ENCODE assay signal across 10 cellular contexts in genomic region chr2:38716185-38716584, GRCh38. TPM values are rescaled to one million over a fixed set of nuclear protein-coding genes. Genes with fewer than 3 reads are reported as not detected.
DNase-seq lines count a peak whose midpoint lies in the region; ATAC-seq and TF ChIP-seq lines count a peak whose summit lies in the region.
"Had no signal": no experiment of that assay in that cellular context is flagged by ENCODE, and none has a peak within 500 bp of the region (broad histone marks: within the 10 kb centered on the region; RNA-seq: fewer than 3 reads in every experiment).

No MANE protein-coding gene starts in this region.

- H3K9me3 ChIP-seq in left ventricle myocardium inferior (replicated peaks) (no peaks in the 10 kb centered on the region), heart left ventricle (no peaks in the 10 kb centered on the region), upper lobe of left lung (no peaks in the 10 kb centered on the region), suprapubic skin (no peaks in the 10 kb centered on the region)

- 75 to 78% (median 77%) methylated on average over 6 of the region's 6 CpGs for WGBS in heart left ventricle, 4 donors
- 74 to 80% methylated on average over 6 of the region's 6 CpGs for WGBS in upper lobe of left lung, 2 donors
- 88% methylated on average over 6 of the region's 6 CpGs for WGBS in suprapubic skin

- H3K36me3 ChIP-seq in left ventricle myocardium inferior (no peaks in the 10 kb centered on the region), heart left ventricle (peaks cover 0 to 18% (median 0%) of the 10 kb centered on the region in 9 donors), upper lobe of left lung (peaks cover 0 to 3% (median 0%) of the 10 kb centered on the region in 4 donors), suprapubic skin (no peaks in the 10 kb centered on the region)

- H3K27ac ChIP-seq in left ventricle myocardium inferior (replicated peaks) = peak overlapping the region; percentile 36
- H3K27ac ChIP-seq in heart left ventricle = no peak overlapping the region
- H3K27ac ChIP-seq in upper lobe of left lung = peak overlapping the region in 3 of 4 donors; percentile 39 to 69 (median 58)
- H3K27ac ChIP-seq in suprapubic skin = no peak overlapping the region

- H3K4me3 ChIP-seq in left ventricle myocardium inferior (no peak overlapping the region), heart left ventricle (no peak overlapping the region), fibroblast of the aortic adventitia (ENCODE audit: low read depth, low read length) (no peak overlapping the region), upper lobe of left lung (no peak overlapping the region), suprapubic skin (no peak overlapping the region)

- TF ChIP-seq CTCF in left ventricle myocardium inferior (IDR thresholded peaks at IDR 0.05; ENCODE audit: borderline replicate concordance) (no peak), heart left ventricle (IDR thresholded peaks at IDR 0.05) (no peak), fibroblast of the aortic adventitia (IDR thresholded peaks at IDR 0.05; ENCODE audit: insufficient read depth, low read length) (no peak), upper lobe of left lung (IDR thresholded peaks at IDR 0.05) (no peak), suprapubic skin (IDR thresholded peaks at IDR 0.05) (no peak)

- H3K4me1 ChIP-seq in left ventricle myocardium inferior = peaks cover 25% of the 10 kb centered on the region
- H3K4me1 ChIP-seq in heart left ventricle = peaks cover 0 to 26% (median 10%) of the 10 kb centered on the region in 12 donors
- peaks cover 5 to 10% (median 7%) of the 10 kb centered on the region in 4 donors for H3K4me1 ChIP-seq in upper lobe of left lung
- H3K4me1 ChIP-seq in suprapubic skin = peaks cover 15% of the 10 kb centered on the region

- DNase-seq in left ventricle myocardium inferior (no peak), heart left ventricle (no peak), NCI-H226 (peak; percentile 51), fibroblast of the aortic adventitia (ENCODE audit: low read depth) (peak; percentile 68), upper lobe of left lung (peak in 1 of 2 donors; percentile 51), suprapubic skin (ENCODE audit: low spot score in 2 of 2) (no peak), NCI-H748 (lab: John Stamatoyannopoulos, UW; ENCODE audit: unreplicated experiment) (no peak)
- DNase-seq: NCI-H1092, NCI-H524 treated with DMSO at 0.1 percent for 48 hours had no signal

- TF ChIP-seq EP300 in upper lobe of left lung (IDR thresholded peaks at IDR 0.05) (no peak), suprapubic skin (IDR thresholded peaks at IDR 0.05) (no peak)

- H3K27me3 ChIP-seq in left ventricle myocardium inferior (ENCODE audit: low read depth) = no peaks in the 10 kb centered on the region
- H3K27me3 ChIP-seq in heart left ventricle = no peaks in the 10 kb centered on the region
- H3K27me3 ChIP-seq in upper lobe of left lung = no peaks in the 10 kb centered on the region
- H3K27me3 ChIP-seq in suprapubic skin = no peaks in the 10 kb centered on the region

- intact Hi-C loops in left ventricle myocardium inferior (cut with micrococcal nuclease) = no loop called here
- intact Hi-C loops in heart left ventricle (cut with DNase I) = loop anchor here in 1 of 10 donors (10.0 kb wide), 1 partner anchor 61 kb away; no protein-coding TSS in a partner anchor

- no peak for ATAC-seq in heart left ventricle
- ATAC-seq in upper lobe of left lung (ENCODE audit: low FRiP score in 2 of 2) = peak; percentile 21 to 81
- no peak for ATAC-seq in HG03280 (IDR thresholded peaks at IDR 0.05; ENCODE audit: unreplicated experiment)

- TF ChIP-seq POLR2A in heart left ventricle (IDR thresholded peaks at IDR 0.05) = no peak
- no peak for TF ChIP-seq POLR2A in upper lobe of left lung (IDR thresholded peaks at IDR 0.05)
- TF ChIP-seq POLR2A in suprapubic skin (IDR thresholded peaks at IDR 0.05) = no peak

RNA-seq across cellular contexts. Expression of gene SRSF7, which starts 35.0 kb away (rescaled TPM):
- total RNA-seq in left ventricle myocardium inferior (50.5 TPM), heart left ventricle (10 to 100 TPM; 28.1 to 75.0 (median 43.9) TPM), fibroblast of the aortic adventitia (ENCODE audit: low replicate concordance) (92.1 and 126 TPM in 2 replicates), upper lobe of left lung (100 to 1,000 TPM in 4 of 6 donors, 10 to 100 TPM in 2; 44.2 to 260 (median 121) TPM), suprapubic skin (100 to 1,000 TPM in 1 of 4 donors, 10 to 100 TPM in 3; 90.4 to 144 (median 94.2) TPM)
- polyA plus RNA-seq in heart left ventricle = 100 to 1,000 TPM in 1 of 2 donors, 10 to 100 TPM in 1; 42.2 to 101 TPM

RNA-seq across cellular contexts. Expression of gene GALM, which starts 50.3 kb away (rescaled TPM):
- total RNA-seq in left ventricle myocardium inferior (14.4 TPM), heart left ventricle (10 to 100 TPM in 8 of 9 donors, 1 to 10 TPM in 1; 6.3 to 25.3 (median 11.9) TPM), fibroblast of the aortic adventitia (ENCODE audit: low replicate concordance) (27.7 and 35.2 TPM in 2 replicates), upper lobe of left lung (10 to 100 TPM; 13.4 to 33.1 (median 26.3) TPM), suprapubic skin (10 to 100 TPM in 1 of 4 donors, 1 to 10 TPM in 3; 3.7 to 16.4 (median 7.1) TPM)
- polyA plus RNA-seq in heart left ventricle = 1 to 10 TPM; 8.2 to 9.9 TPM

Comparison
In these comparisons a context has a peak if more than half of its experiments do, and no peak if none do; other contexts are left out.
1. H3K27ac ChIP-seq: peak in left ventricle myocardium inferior (single experiment) and upper lobe of left lung (3 of 4); none in heart left ventricle (0 of 12) and suprapubic skin (single experiment).
2. DNase-seq: peak in NCI-H226 (single experiment) and fibroblast of the aortic adventitia (single experiment); none in left ventricle myocardium inferior (single experiment), heart left ventricle (0 of 5), suprapubic skin (0 of 2) and NCI-H748 (single experiment).
3. ATAC-seq: peak in upper lobe of left lung (2 of 2); none in heart left ventricle (0 of 4) and HG03280 (single experiment).